ENCODE assay signal across 8 cellular contexts in genomic region chr19:14048439-14049153, GRCh38. TPM values are rescaled to one million over a fixed set of nuclear protein-coding genes. Genes with fewer than 3 reads are reported as not detected.
A peak's percentile ranks its signal among the peaks of the same experiment; 100 is the strongest.
DNase-seq lines count a peak whose midpoint lies in the region; ATAC-seq, FAIRE-seq and TF ChIP-seq lines count a peak whose summit lies in the region.

No MANE protein-coding gene starts in this region.

- TF ChIP-seq CTCF in gastroesophageal sphincter (IDR thresholded peaks at IDR 0.05), result peak in 3 of 4 experiments; percentile 28 to 74 (median 53)

- no peak for FAIRE-seq in small intestine (lab: Jason Lieb, UNC)

- TF ChIP-seq POLR2A in gastroesophageal sphincter (IDR thresholded peaks at IDR 0.05), result no peak

- H3K4me1 Mint-ChIP-seq in activated T-cell treated with anti-CD3 and anti-CD28 coated beads, Interleukin-2, amount 50 U/mL, for 4 hours (ENCODE audit: low read depth), result peaks cover 3% of the 10 kb centered on the region

- DNase-seq in NCI-H510A treated with DMSO at 0.1 percent for 48 hours (lab: John Stamatoyannopoulos, UW) (peak; percentile 12), NCI-H510A (lab: John Stamatoyannopoulos, UW) (no peak), OCI-M1 (lab: John Stamatoyannopoulos, UW) (peak; percentile 99), small intestine (peak; percentile 58)
- peak; percentile 81 for DNase-seq in activated T-cell treated with anti-CD3 and anti-CD28 coated beads, Interleukin-2, amount 50 U/mL, for 4 hours

- peaks cover 0 to 7% of the 10 kb centered on the region in 2 donors for H3K36me3 ChIP-seq in gastroesophageal sphincter
- H3K36me3 ChIP-seq in small intestine (ENCODE audit: control insufficient read depth in 2 of 2, insufficient read depth in 2 of 2, low read length in 2 of 2), result peaks cover 0 to 2% of the 10 kb centered on the region in 2 donors

- H3K4me3 ChIP-seq in gastroesophageal sphincter (no peak overlapping the region), small intestine (ENCODE audit: low read depth in 1 of 2, low read length in 2 of 2) (no peak overlapping the region)

- H3K36me3 Mint-ChIP-seq in activated T-cell treated with anti-CD3 and anti-CD28 coated beads, Interleukin-2, amount 50 U/mL, for 4 hours (ENCODE audit: insufficient read depth), result peaks cover 25% of the 10 kb centered on the region

- no peak for TF ChIP-seq EP300 in gastroesophageal sphincter (IDR thresholded peaks at IDR 0.05)

- no peak overlapping the region for H3K27ac ChIP-seq in gastroesophageal sphincter
- no peak overlapping the region for H3K27ac ChIP-seq in small intestine (ENCODE audit: low read depth in 1 of 2, low read length in 1 of 2)

- no peaks in the 10 kb centered on the region for H3K27me3 Mint-ChIP-seq in activated T-cell treated with anti-CD3 and anti-CD28 coated beads, Interleukin-2, amount 50 U/mL, for 4 hours (ENCODE audit: low read depth)

- no peaks in the 10 kb centered on the region for H3K9me3 Mint-ChIP-seq in activated T-cell treated with anti-CD3 and anti-CD28 coated beads, Interleukin-2, amount 50 U/mL, for 4 hours

- no peak overlapping the region for H3K4me3 Mint-ChIP-seq in activated T-cell treated with anti-CD3 and anti-CD28 coated beads, Interleukin-2, amount 50 U/mL, for 4 hours

- H3K4me1 ChIP-seq in gastroesophageal sphincter, result no peaks in the 10 kb centered on the region
- no peaks in the 10 kb centered on the region for H3K4me1 ChIP-seq in small intestine (ENCODE audit: control insufficient read depth in 2 of 2, insufficient read depth in 1 of 2, low read depth in 1 of 2, low read length in 1 of 2)

- H3K27me3 ChIP-seq in gastroesophageal sphincter (no peaks in the 10 kb centered on the region), small intestine (ENCODE audit: control insufficient read depth in 2 of 2, insufficient read depth in 2 of 2, low read length in 2 of 2) (no peaks in the 10 kb centered on the region)

- peak; percentile 93 to 94 for ATAC-seq in activated T-cell treated with anti-CD3 and anti-CD28 coated beads, Interleukin-2, amount 50 U/mL, for 4 hours
- ATAC-seq in gastroesophageal sphincter, result no peak
- no peak for ATAC-seq in GM18873 (IDR thresholded peaks at IDR 0.05; ENCODE audit: low FRiP score, unreplicated experiment)
- no peak for ATAC-seq in GM21367 (IDR thresholded peaks at IDR 0.05; ENCODE audit: unreplicated experiment)

- WGBS in gastroesophageal sphincter (ENCODE audit: low coverage in 1 of 2), 2 donors, result 68% methylated on average over 5 of the region's 8 CpGs; no CpG with 5 or more reads in 1 of the 2 donors
- 75 to 79% (median 76%) methylated on average over 8 of the region's 8 CpGs for WGBS in small intestine, 3 donors

- H3K9me3 ChIP-seq in gastroesophageal sphincter, result peaks cover 0 to 9% (median 0%) of the 10 kb centered on the region in 3 donors
- H3K9me3 ChIP-seq in small intestine (ENCODE audit: control insufficient read depth, low read depth), result no peaks in the 10 kb centered on the region

RNA-seq across cellular contexts. Expression of gene PALM3, which starts 13.3 kb away (rescaled TPM):
- total RNA-seq in activated T-cell treated with anti-CD3 and anti-CD28 coated beads, Interleukin-2, amount 50 U/mL, for 4 hours, result not detected
- not detected for total RNA-seq in gastroesophageal sphincter
- polyA plus RNA-seq in small intestine, result 10 to 100 TPM in 1 of 3 donors, 1 to 10 TPM in 2; 1.7 to 28.2 (median 3.5) TPM

RNA-seq across cellular contexts. Expression of gene IL27RA, which starts 17.0 kb away (rescaled TPM):
- total RNA-seq in activated T-cell treated with anti-CD3 and anti-CD28 coated beads, Interleukin-2, amount 50 U/mL, for 4 hours, result 100 to 1,000 TPM in 1 of 3 donors, 10 to 100 TPM in 2; 91.2 to 102 (median 94.0) TPM
- 1 to 10 TPM; 1.1 to 5.4 (median 3.1) TPM for total RNA-seq in gastroesophageal sphincter
- polyA plus RNA-seq in small intestine, result 1 to 10 TPM in 2 of 3 donors, under 1 TPM in 1; 0.45 to 4.9 (median 1.4) TPM

RNA-seq across cellular contexts. Expression of gene RLN3, which starts 20.6 kb away (rescaled TPM):
- total RNA-seq in activated T-cell treated with anti-CD3 and anti-CD28 coated beads, Interleukin-2, amount 50 U/mL, for 4 hours, result not detected
- total RNA-seq in gastroesophageal sphincter, result not detected
- not detected for polyA plus RNA-seq in small intestine

RNA-seq across cellular contexts. Expression of gene MISP3, which starts 24.0 kb away (rescaled TPM):
- under 1 TPM; 0.24 to 0.48 (median 0.43) TPM for total RNA-seq in activated T-cell treated with anti-CD3 and anti-CD28 coated beads, Interleukin-2, amount 50 U/mL, for 4 hours
- total RNA-seq in gastroesophageal sphincter, result 1 to 10 TPM; 2.7 to 9.5 (median 5.6) TPM
- polyA plus RNA-seq in small intestine, result 10 to 100 TPM; 13.8 to 60.4 (median 31.9) TPM

RNA-seq across cellular contexts. Expression of gene C19orf67, which starts 37.0 kb away (rescaled TPM):
- under 1 TPM in 1 of 3 donors, not detected in 2; 0.48 TPM for total RNA-seq in activated T-cell treated with anti-CD3 and anti-CD28 coated beads, Interleukin-2, amount 50 U/mL, for 4 hours
- not detected for total RNA-seq in gastroesophageal sphincter
- polyA plus RNA-seq in small intestine, result not detected

Comparison
In these comparisons a context has a peak if more than half of its experiments do, and no peak if none do; other contexts are left out.
1. ATAC-seq: peak in activated T-cell treated with anti-CD3 and anti-CD28 coated beads, Interleukin-2, amount 50 U/mL, for 4 hours (2 of 2); none in gastroesophageal sphincter (single experiment), GM18873 (single experiment) and GM21367 (single experiment).
2. RNA of gene IL27RA, which starts 17.0 kb away (total RNA-seq): 91.2 to 102 TPM in activated T-cell treated with anti-CD3 and anti-CD28 coated beads, Interleukin-2, amount 50 U/mL, for 4 hours; 1.1 to 5.4 TPM in gastroesophageal sphincter; every median in the first group is over 10 times any median in the second.